Comparison of ENCODE assay signal across 15 cellular contexts in the genomic region with DNA sequence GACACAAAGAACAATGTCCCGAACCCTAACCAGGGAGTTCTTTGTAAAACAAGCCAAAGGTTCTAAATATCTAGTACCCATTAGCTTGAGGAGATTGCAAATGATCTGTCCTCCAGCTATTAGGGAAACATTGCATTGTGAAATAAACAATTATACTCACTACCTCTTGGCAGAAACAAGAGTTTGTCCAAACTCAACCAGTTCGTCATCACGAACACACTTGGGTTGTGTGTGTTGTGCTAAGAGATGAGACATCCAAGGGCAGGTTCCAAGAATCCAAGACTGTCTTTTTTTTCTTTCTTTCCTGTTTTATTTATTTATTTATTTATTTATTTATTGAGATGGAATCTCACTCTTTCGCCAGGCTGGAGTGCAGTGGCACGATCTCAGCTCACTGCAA.
DNase-seq lines count a peak whose midpoint lies in the region; ATAC-seq and TF ChIP-seq lines count a peak whose summit lies in the region.
"Had no signal": no experiment of that assay in that cellular context is flagged by ENCODE, and none has a peak within 500 bp of the region (broad histone marks: within the 10 kb centered on the region; RNA-seq: fewer than 3 reads in every experiment).

No MANE protein-coding gene starts in this region.

- no peaks in the 10 kb centered on the region for H3K27me3 Mint-ChIP-seq in natural killer cell (ENCODE audit: low read depth in 2 of 2)
- H3K27me3 Mint-ChIP-seq: CD4-positive, alpha-beta memory T cell had no signal

- TF ChIP-seq CTCF in fibroblast of mammary gland (conservative IDR thresholded peaks at IDR 0.05; ENCODE audit: control insufficient read depth, insufficient read depth, low read depth, low read length) = no peak
- TF ChIP-seq CTCF in natural killer cell (IDR thresholded peaks at IDR 0.05) = no peak

- peaks cover 30 to 34% of the 10 kb centered on the region in 2 donors for H3K9me3 Mint-ChIP-seq in activated naive CD4-positive, alpha-beta T cell treated with anti-CD3 and anti-CD28 coated beads, Interleukin-2, amount 50 U/mL, for 72 hours
- peaks cover 19 to 29% of the 10 kb centered on the region in 2 donors for H3K9me3 Mint-ChIP-seq in natural killer cell

- ATAC-seq in activated naive CD4-positive, alpha-beta T cell treated with anti-CD3 and anti-CD28 coated beads, Interleukin-2, amount 50 U/mL, for 72 hours = no peak
- no peak for ATAC-seq in GM19023 (IDR thresholded peaks at IDR 0.05; ENCODE audit: unreplicated experiment)
- no peak for ATAC-seq in natural killer cell

- H3K36me3 Mint-ChIP-seq in activated naive CD4-positive, alpha-beta T cell treated with anti-CD3 and anti-CD28 coated beads, Interleukin-2, amount 50 U/mL, for 72 hours = peaks cover 0 to 24% of the 10 kb centered on the region in 2 donors
- H3K36me3 Mint-ChIP-seq in natural killer cell = no peaks in the 10 kb centered on the region

- intact Hi-C loops in natural killer cell (cut with micrococcal nuclease) = no loop called here

- H3K4me3 Mint-ChIP-seq in natural killer cell = no peak overlapping the region
- H3K4me3 Mint-ChIP-seq: CD4-positive, alpha-beta memory T cell; HFFc6 had no signal

- no peaks in the 10 kb centered on the region for H3K4me1 Mint-ChIP-seq in natural killer cell
- H3K4me1 Mint-ChIP-seq: CD4-positive, alpha-beta memory T cell had no signal

- H3K4me3 ChIP-seq in fibroblast of mammary gland (ENCODE audit: control insufficient read depth, low read depth, low read length) = no peak overlapping the region
- H3K4me3 ChIP-seq: HAP-1 had no signal

- DNase-seq in AG20443 (ENCODE audit: low spot score) = peak; percentile 50
- DNase-seq in M059J (ENCODE audit: low read depth) = peak; percentile 69
- peak; percentile 62 for DNase-seq in fibroblast of mammary gland (ENCODE audit: low read depth)
- DNase-seq in activated naive CD4-positive, alpha-beta T cell treated with anti-CD3 and anti-CD28 coated beads, Interleukin-2, amount 50 U/mL, for 72 hours (ENCODE audit: low spot score in 2 of 2) = no peak
- DNase-seq in natural killer cell = no peak
- DNase-seq: C1 segment of cervical spinal cord; Calu3; CD4-positive, alpha-beta memory T cell; COR-L47; DMS153; DND-41; GOT3; HFFc6 had no signal

- H3K27ac Mint-ChIP-seq in activated naive CD4-positive, alpha-beta T cell treated with anti-CD3 and anti-CD28 coated beads, Interleukin-2, amount 50 U/mL, for 72 hours = no peak overlapping the region
- no peak overlapping the region for H3K27ac Mint-ChIP-seq in natural killer cell
- H3K27ac Mint-ChIP-seq: CD4-positive, alpha-beta memory T cell; HFFc6 had no signal

Comparison
In these comparisons a context has a peak if more than half of its experiments do, and no peak if none do; other contexts are left out.
1. DNase-seq: peak in AG20443 (single experiment), M059J (single experiment) and fibroblast of mammary gland (single experiment); none in activated naive CD4-positive, alpha-beta T cell treated with anti-CD3 and anti-CD28 coated beads, Interleukin-2, amount 50 U/mL, for 72 hours (0 of 2) and natural killer cell (single experiment).